ENCODE assay signal across 33 cellular contexts in genomic region chr11:113835306-113835705, GRCh38. TPM values are rescaled to one million over a fixed set of nuclear protein-coding genes. Genes with fewer than 3 reads are reported as not detected.
"Had no signal": no experiment of that assay in that cellular context is flagged by ENCODE, and none has a peak within 500 bp of the region (broad histone marks: within the 10 kb centered on the region; RNA-seq: fewer than 3 reads in every experiment).

No MANE protein-coding gene starts in this region.

- H3K4me1 Mint-ChIP-seq: nephron; stimulated activated naive CD8-positive, alpha-beta T cell treated with anti-CD3 and anti-CD28 coated beads, Interleukin-15, amount 100 ng/mL, for 72 hours had no signal

- H3K36me3 ChIP-seq: prostate gland had no signal

- DNase-seq: kidney; lower lobe of right lung; mesenchymal stem cell; naive thymus-derived CD8-positive, alpha-beta T cell; nucleus accumbens; pancreas; posterior cingulate gyrus; retina; right lobe of liver; stimulated activated CD4-positive, alpha-beta T cell treated with anti-CD3 and anti-CD28 coated beads, Interleukin-1b, Interleukin-23, amount 100 ng/mL, for 48 hours; stimulated activated CD4-positive, alpha-beta T cell treated with anti-CD3 and anti-CD28 coated beads, Interleukin-2, amount 100 ng/mL, for 48 hours; stimulated activated CD4-positive, alpha-beta T cell treated with anti-CD3 and anti-CD28 coated beads, Interleukin-4, amount 100 ng/mL, for 4 hours; stimulated activated CD8-positive, alpha-beta memory T cell treated with anti-CD3 and anti-CD28 coated beads, Interleukin-4, amount 100 ng/mL, for 48 hours; stimulated activated naive CD4-positive, alpha-beta T cell treated with Interleukin-2 at 50 U/mL for 16 hours; stimulated activated naive CD8-positive, alpha-beta T cell treated with anti-CD3 and anti-CD28 coated beads, Interleukin-15, amount 100 ng/mL, for 72 hours; substantia nigra; thyroid gland; transverse colon; upper lobe of left lung had no signal

- H3K9me3 ChIP-seq: lower lobe of right lung, pancreas, prostate gland, right lobe of liver, thyroid gland, transverse colon, upper lobe of left lung, vagina had no signal

- FAIRE-seq: islet of Langerhans, kidney, pancreas had no signal

- H3K27me3 Mint-ChIP-seq: naive thymus-derived CD8-positive, alpha-beta T cell; stimulated activated memory B cell treated with anti-CD40 and anti-IgM and Interleukin-4, amounts not matched to agents 10 μg/mL and 1 μg/mL and 100 μg/mL, for 72 hours; stimulated activated naive CD8-positive, alpha-beta T cell treated with anti-CD3 and anti-CD28 coated beads, Interleukin-15, amount 100 ng/mL, for 72 hours had no signal

- H3K4me3 ChIP-seq: hepatocyte, lower lobe of right lung, pancreas, prostate gland, right lobe of liver, smooth muscle cell, thyroid gland, transverse colon, upper lobe of left lung, vagina had no signal

- H3K4me3 Mint-ChIP-seq: naive thymus-derived CD8-positive, alpha-beta T cell; nephron; neural crest cell; stimulated activated memory B cell treated with anti-CD40 and anti-IgM and Interleukin-4, amounts not matched to agents 10 μg/mL and 1 μg/mL and 100 μg/mL, for 72 hours; stimulated activated naive CD8-positive, alpha-beta T cell treated with anti-CD3 and anti-CD28 coated beads, Interleukin-15, amount 100 ng/mL, for 72 hours had no signal

- H3K27me3 ChIP-seq: hepatocyte, pancreas, right lobe of liver, thyroid gland, transverse colon, upper lobe of left lung, vagina had no signal

- H3K9me3 Mint-ChIP-seq: naive thymus-derived CD8-positive, alpha-beta T cell; nephron; neural crest cell; stimulated activated memory B cell treated with anti-CD40 and anti-IgM and Interleukin-4, amounts not matched to agents 10 μg/mL and 1 μg/mL and 100 μg/mL, for 72 hours; stimulated activated naive CD8-positive, alpha-beta T cell treated with anti-CD3 and anti-CD28 coated beads, Interleukin-15, amount 100 ng/mL, for 72 hours had no signal

- H3K27ac Mint-ChIP-seq: naive thymus-derived CD8-positive, alpha-beta T cell; nephron; stimulated activated memory B cell treated with anti-CD40 and anti-IgM and Interleukin-4, amounts not matched to agents 10 μg/mL and 1 μg/mL and 100 μg/mL, for 72 hours; stimulated activated naive CD8-positive, alpha-beta T cell treated with anti-CD3 and anti-CD28 coated beads, Interleukin-15, amount 100 ng/mL, for 72 hours had no signal

- H3K4me1 ChIP-seq: lower lobe of right lung, pancreas, prostate gland, right lobe of liver, thyroid gland, transverse colon, upper lobe of left lung, vagina had no signal

- ATAC-seq: lower lobe of right lung; naive thymus-derived CD8-positive, alpha-beta T cell; pancreas; right lobe of liver; stimulated activated memory B cell treated with anti-CD40 and anti-IgM and Interleukin-4, amounts not matched to agents 10 μg/mL and 1 μg/mL and 100 μg/mL, for 72 hours; stimulated activated naive CD8-positive, alpha-beta T cell treated with anti-CD3 and anti-CD28 coated beads, Interleukin-15, amount 100 ng/mL, for 72 hours had no signal

- H3K27ac ChIP-seq: hepatocyte, lower lobe of right lung, pancreas, prostate gland, right lobe of liver, thyroid gland, transverse colon, upper lobe of left lung, vagina had no signal

RNA-seq across cellular contexts. Expression of gene CLDN25, which starts 55.7 kb away (rescaled TPM):
- total RNA-seq: hepatocyte; kidney; liver; lower lobe of right lung; mammary epithelial cell; mucosa of gallbladder; naive thymus-derived CD8-positive, alpha-beta T cell; neural crest cell; osteoblast; pancreas; prostate gland; right lobe of liver; smooth muscle cell; temporal lobe; thyroid gland; transverse colon; upper lobe of left lung; urinary bladder; vagina had no signal
- polyA plus RNA-seq: hepatocyte; liver; mammary epithelial cell; naive thymus-derived CD8-positive, alpha-beta T cell; pancreas; smooth muscle cell; urinary bladder had no signal
